In genomic region chr13:97978661-97979450, GRCh38 we compare ENCODE assay signal across 10 cellular contexts.
DNase-seq lines count a peak whose midpoint lies in the region; ATAC-seq and TF ChIP-seq lines count a peak whose summit lies in the region.
"Had no signal": no experiment of that assay in that cellular context is flagged by ENCODE, and none has a peak within 500 bp of the region (broad histone marks: within the 10 kb centered on the region; RNA-seq: fewer than 3 reads in every experiment).

No MANE protein-coding gene starts in this region.

- peaks cover 46% of the 10 kb centered on the region for H3K36me3 Mint-ChIP-seq in stimulated activated naive CD8-positive, alpha-beta T cell treated with anti-CD3 and anti-CD28 coated beads, Interleukin-15, Interleukin-2, amounts not matched to agents 100 ng/mL and 50 ng/mL, for 24 hours (ENCODE audit: low read depth)

- H3K27ac ChIP-seq in RWPE2 (ENCODE audit: poor library complexity, severe bottlenecking): peak overlapping the region; percentile 78

- TF ChIP-seq CTCF in RWPE2 (IDR thresholded peaks at IDR 0.05; ENCODE audit: poor library complexity, severe bottlenecking) (no peak), fibroblast of pulmonary artery (IDR thresholded peaks at IDR 0.05; ENCODE audit: low read length, missing control alignments) (no peak)

- H3K27me3 Mint-ChIP-seq in stimulated activated naive CD8-positive, alpha-beta T cell treated with anti-CD3 and anti-CD28 coated beads, Interleukin-15, Interleukin-2, amounts not matched to agents 100 ng/mL and 50 ng/mL, for 24 hours: no peaks in the 10 kb centered on the region

- H3K9me3 ChIP-seq in RWPE2 (ENCODE audit: severe bottlenecking): no peaks in the 10 kb centered on the region

- peaks cover 61% of the 10 kb centered on the region for H3K36me3 ChIP-seq in RWPE2 (ENCODE audit: low read depth)

- no peak for DNase-seq in stimulated activated naive CD8-positive, alpha-beta T cell treated with anti-CD3 and anti-CD28 coated beads, Interleukin-15, Interleukin-2, amounts not matched to agents 100 U/mL and 50 U/mL, for 24 hours
- DNase-seq in RWPE2 (ENCODE audit: low spot score): no peak
- peak; percentile 32 for DNase-seq in fibroblast of pulmonary artery (ENCODE audit: low read depth)
- no peak for DNase-seq in pons (ENCODE audit: low spot score)
- no peak for DNase-seq in HuH-7 (ENCODE audit: low spot score)
- DNase-seq: activated CD4-positive, alpha-beta T cell treated with anti-CD3 and anti-CD28 coated beads for 4 hours; NCI-H1105 treated with DMSO at 0.1 percent for 48 hours had no signal

- no peaks in the 10 kb centered on the region for H3K9me3 Mint-ChIP-seq in stimulated activated naive CD8-positive, alpha-beta T cell treated with anti-CD3 and anti-CD28 coated beads, Interleukin-15, Interleukin-2, amounts not matched to agents 100 ng/mL and 50 ng/mL, for 24 hours

- peaks cover 32% of the 10 kb centered on the region for H3K4me1 ChIP-seq in RWPE2 (ENCODE audit: insufficient read depth, poor library complexity, severe bottlenecking)

- no peak overlapping the region for H3K27ac Mint-ChIP-seq in stimulated activated naive CD8-positive, alpha-beta T cell treated with anti-CD3 and anti-CD28 coated beads, Interleukin-15, Interleukin-2, amounts not matched to agents 100 ng/mL and 50 ng/mL, for 24 hours

- peak overlapping the region; percentile 99 for H3K4me3 Mint-ChIP-seq in stimulated activated naive CD8-positive, alpha-beta T cell treated with anti-CD3 and anti-CD28 coated beads, Interleukin-15, Interleukin-2, amounts not matched to agents 100 ng/mL and 50 ng/mL, for 24 hours

- no peaks in the 10 kb centered on the region for H3K27me3 ChIP-seq in RWPE2 (ENCODE audit: insufficient read depth, poor library complexity, severe bottlenecking)

- no peak for ATAC-seq in stimulated activated naive CD8-positive, alpha-beta T cell treated with anti-CD3 and anti-CD28 coated beads, Interleukin-15, Interleukin-2, amounts not matched to agents 100 U/mL and 50 U/mL, for 24 hours
- ATAC-seq in RWPE2 (ENCODE audit: low read depth): no peak
- ATAC-seq in HG03108 (IDR thresholded peaks at IDR 0.05; ENCODE audit: unreplicated experiment): no peak
- ATAC-seq in GM18511 (IDR thresholded peaks at IDR 0.05; ENCODE audit: unreplicated experiment): no peak

- H3K4me3 ChIP-seq in RWPE2 (ENCODE audit: severe bottlenecking): peak overlapping the region; percentile 70
- peak overlapping the region; percentile 88 for H3K4me3 ChIP-seq in fibroblast of pulmonary artery (replicated peaks; ENCODE audit: low read depth, low read length)

- H3K4me1 Mint-ChIP-seq in stimulated activated naive CD8-positive, alpha-beta T cell treated with anti-CD3 and anti-CD28 coated beads, Interleukin-15, Interleukin-2, amounts not matched to agents 100 ng/mL and 50 ng/mL, for 24 hours (ENCODE audit: low read depth): peaks cover 41% of the 10 kb centered on the region
